Comparison of ENCODE assay signal across 12 cellular contexts in genomic region chr5:179606910-179607448, GRCh38. TPM values are rescaled to one million over a fixed set of nuclear protein-coding genes. Genes with fewer than 3 reads are reported as not detected.
DNase-seq lines count a peak whose midpoint lies in the region; ATAC-seq and TF ChIP-seq lines count a peak whose summit lies in the region.
"Had no signal": no experiment of that assay in that cellular context is flagged by ENCODE, and none has a peak within 500 bp of the region (broad histone marks: within the 10 kb centered on the region; RNA-seq: fewer than 3 reads in every experiment).

No MANE protein-coding gene starts in this region.

- no peaks in the 10 kb centered on the region for H3K27me3 ChIP-seq in WERI-Rb-1 (ENCODE audit: insufficient read depth, low read depth, severe bottlenecking)
- H3K27me3 ChIP-seq in right atrium auricular region: no peaks in the 10 kb centered on the region
- no peaks in the 10 kb centered on the region for H3K27me3 ChIP-seq in stomach smooth muscle (ENCODE audit: control insufficient read depth in 1 of 2, insufficient read depth in 2 of 2, low read length in 2 of 2)
- no peaks in the 10 kb centered on the region for H3K27me3 ChIP-seq in thyroid gland
- H3K27me3 ChIP-seq: SJSA1 had no signal

- peaks cover 22% of the 10 kb centered on the region for H3K4me1 Mint-ChIP-seq in activated naive CD4-positive, alpha-beta T cell treated with anti-CD3 and anti-CD28 coated beads for 36 hours (ENCODE audit: low read depth)

- H3K4me1 ChIP-seq in right atrium auricular region: peaks cover 0 to 42% of the 10 kb centered on the region in 2 donors
- peaks cover 43% of the 10 kb centered on the region for H3K4me1 ChIP-seq in stomach smooth muscle (ENCODE audit: control insufficient read depth, insufficient read depth, low read length)
- peaks cover 14 to 35% of the 10 kb centered on the region in 2 donors for H3K4me1 ChIP-seq in thyroid gland
- H3K4me1 ChIP-seq: SJSA1 had no signal

- TF ChIP-seq CTCF in WERI-Rb-1 (IDR thresholded peaks at IDR 0.05; ENCODE audit: low read depth, low read length) (no peak), right atrium auricular region (IDR thresholded peaks at IDR 0.05) (no peak), thyroid gland (IDR thresholded peaks at IDR 0.05) (no peak)

- intact Hi-C loops in activated naive CD4-positive, alpha-beta T cell treated with anti-CD3 and anti-CD28 coated beads for 36 hours (cut with micrococcal nuclease): no loop called here
- intact Hi-C loops in thyroid gland (cut with DNase I): no loop called here

- peaks cover 23% of the 10 kb centered on the region for H3K36me3 Mint-ChIP-seq in activated naive CD4-positive, alpha-beta T cell treated with anti-CD3 and anti-CD28 coated beads for 36 hours (ENCODE audit: low read depth)

- 85% methylated on average over 15 of the region's 15 CpGs for WGBS in thyroid gland, 2 donors

- ATAC-seq in GM21723 (IDR thresholded peaks at IDR 0.05; ENCODE audit: unreplicated experiment): no peak
- ATAC-seq: activated CD8-positive, alpha-beta memory T cell treated with anti-CD3 and anti-CD28 coated beads, Interleukin-2, amount 10 ng/mL, durations not matched to agents 7 days and 5 days had no signal

- no peak for TF ChIP-seq POLR2A in thyroid gland (IDR thresholded peaks at IDR 0.05)

- H3K36me3 ChIP-seq in WERI-Rb-1: peaks cover 20% of the 10 kb centered on the region
- H3K36me3 ChIP-seq in right atrium auricular region: peaks cover 71% of the 10 kb centered on the region
- H3K36me3 ChIP-seq in stomach smooth muscle (ENCODE audit: control insufficient read depth in 2 of 2, insufficient read depth in 2 of 2, low read length in 2 of 2): peaks cover 55 to 58% of the 10 kb centered on the region in 2 donors
- peaks cover 62 to 63% of the 10 kb centered on the region in 2 donors for H3K36me3 ChIP-seq in thyroid gland

- peak overlapping the region; percentile 50 for H3K27ac Mint-ChIP-seq in activated naive CD4-positive, alpha-beta T cell treated with anti-CD3 and anti-CD28 coated beads for 36 hours

- no peaks in the 10 kb centered on the region for H3K9me3 ChIP-seq in WERI-Rb-1 (ENCODE audit: severe bottlenecking)
- no peaks in the 10 kb centered on the region for H3K9me3 ChIP-seq in right atrium auricular region
- no peaks in the 10 kb centered on the region for H3K9me3 ChIP-seq in stomach smooth muscle (ENCODE audit: control insufficient read depth in 2 of 2, low read length in 2 of 2)
- H3K9me3 ChIP-seq in thyroid gland: no peaks in the 10 kb centered on the region
- H3K9me3 ChIP-seq: SJSA1 had no signal

- no peak overlapping the region for H3K9ac ChIP-seq in stomach smooth muscle (ENCODE audit: low read length in 2 of 2)

- H3K27me3 Mint-ChIP-seq in activated naive CD4-positive, alpha-beta T cell treated with anti-CD3 and anti-CD28 coated beads for 36 hours (ENCODE audit: low read depth): no peaks in the 10 kb centered on the region
- H3K27me3 Mint-ChIP-seq: activated CD8-positive, alpha-beta memory T cell treated with anti-CD3 and anti-CD28 coated beads, Interleukin-2, amount 10 ng/mL, durations not matched to agents 7 days and 5 days had no signal

- H3K4me3 ChIP-seq in WERI-Rb-1 (ENCODE audit: low read depth, low read length) (no peak overlapping the region), right atrium auricular region (no peak overlapping the region), stomach smooth muscle (ENCODE audit: low read length in 2 of 2) (no peak overlapping the region), thyroid gland (replicated peaks in 1 of 3) (no peak overlapping the region)
- H3K4me3 ChIP-seq: SJSA1 had no signal

- DNase-seq in activated naive CD4-positive, alpha-beta T cell treated with anti-CD3 and anti-CD28 coated beads for 36 hours: no peak
- no peak for DNase-seq in activated naive CD4-positive, alpha-beta T cell treated with Interleukin-2 at 50 U/mL for 16 hours
- DNase-seq in WERI-Rb-1 (no peak), right atrium auricular region (ENCODE audit: low spot score) (no peak), thyroid gland (no peak), CD1c-positive myeloid dendritic cell (ENCODE audit: extremely low spot score) (no peak)
- DNase-seq: activated CD8-positive, alpha-beta memory T cell treated with anti-CD3 and anti-CD28 coated beads, Interleukin-2, amount 10 ng/mL, durations not matched to agents 7 days and 5 days; central memory CD4-positive, alpha-beta T cell; NCI-H2107 had no signal

- H3K4me3 Mint-ChIP-seq in activated naive CD4-positive, alpha-beta T cell treated with anti-CD3 and anti-CD28 coated beads for 36 hours: no peak overlapping the region
- H3K4me3 Mint-ChIP-seq: activated CD8-positive, alpha-beta memory T cell treated with anti-CD3 and anti-CD28 coated beads, Interleukin-2, amount 10 ng/mL, durations not matched to agents 7 days and 5 days had no signal

- no peaks in the 10 kb centered on the region for H3K9me3 Mint-ChIP-seq in activated naive CD4-positive, alpha-beta T cell treated with anti-CD3 and anti-CD28 coated beads for 36 hours

- CTCF ChIA-PET in activated naive CD4-positive, alpha-beta T cell treated with anti-CD3 and anti-CD28 coated beads for 36 hours (lab: Charles Lee): interaction anchor here (0.5 to 1.2 kb wide), 2 partner anchors 12 to 81 kb away, joined by 4 to 6 read pairs; no protein-coding TSS in a partner anchor

- peak overlapping the region; percentile 2; the same call in 1 of the 2 replicates for H3K27ac ChIP-seq in WERI-Rb-1
- peak overlapping the region; percentile 18 to 37 for H3K27ac ChIP-seq in right atrium auricular region
- H3K27ac ChIP-seq in stomach smooth muscle (ENCODE audit: low read length): peak overlapping the region; percentile 74
- no peak overlapping the region for H3K27ac ChIP-seq in thyroid gland
- H3K27ac ChIP-seq: SJSA1 had no signal

RNA-seq across cellular contexts. Expression of gene HNRNPH1, which starts 16.5 kb away (rescaled TPM):
- 100 to 1,000 TPM; 708 to 713 TPM for total RNA-seq in activated naive CD4-positive, alpha-beta T cell treated with anti-CD3 and anti-CD28 coated beads for 36 hours
- total RNA-seq in right atrium auricular region (100 to 1,000 TPM; 104 to 146 TPM), thyroid gland (100 to 1,000 TPM; 459 to 991 (median 620) TPM)

RNA-seq across cellular contexts. Expression of gene RUFY1, which starts 56.6 kb away (rescaled TPM):
- 10 to 100 TPM; 27.8 to 31.0 TPM for total RNA-seq in activated naive CD4-positive, alpha-beta T cell treated with anti-CD3 and anti-CD28 coated beads for 36 hours
- total RNA-seq in right atrium auricular region (10 to 100 TPM; 19.5 to 25.4 TPM), thyroid gland (10 to 100 TPM; 49.8 to 75.0 (median 63.0) TPM)

Comparison
In these comparisons a context has a peak if more than half of its experiments do, and no peak if none do; other contexts are left out.
1. H3K27ac ChIP-seq: peak in WERI-Rb-1 (single experiment), right atrium auricular region (2 of 2) and stomach smooth muscle (single experiment); none in thyroid gland (0 of 3).